Comparison of ENCODE assay signal across 8 cellular contexts in the genomic region with DNA sequence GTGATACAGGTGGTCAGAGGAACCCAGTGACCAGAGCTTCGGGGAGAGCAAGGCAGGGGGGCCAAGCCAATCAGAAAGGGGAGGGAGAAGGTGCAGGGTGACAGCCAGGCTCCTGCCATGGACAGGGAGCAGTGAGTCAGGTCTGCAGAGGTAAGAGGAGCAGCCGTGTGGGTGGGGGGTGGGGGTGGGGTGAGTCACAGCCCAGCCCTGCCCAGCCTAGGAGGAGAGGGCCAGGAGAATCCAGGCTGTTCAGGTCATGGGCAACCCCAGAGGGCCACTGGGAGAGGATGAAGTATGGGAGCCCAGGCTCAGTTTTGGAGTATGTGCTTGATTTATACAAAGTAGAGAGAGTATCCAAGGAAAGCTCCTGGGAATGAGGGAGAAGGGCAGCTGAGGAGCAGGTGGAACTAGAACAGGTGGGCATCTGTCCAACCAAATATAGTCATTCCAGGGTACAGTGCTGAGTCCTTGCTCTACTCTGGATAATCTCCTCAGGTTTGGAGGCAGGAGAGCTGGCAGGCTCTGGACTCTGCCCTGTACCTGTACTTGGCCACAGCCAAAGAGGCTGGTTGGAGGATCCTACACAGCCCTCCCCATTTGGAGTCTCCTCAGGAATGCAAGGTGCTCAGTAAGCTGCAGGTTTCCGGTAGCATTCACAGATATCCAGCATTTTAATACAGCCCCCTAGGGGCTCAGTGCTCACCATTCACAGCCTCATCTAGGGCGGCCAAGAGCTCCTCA. TPM values are rescaled to one million over a fixed set of nuclear protein-coding genes. Genes with fewer than 3 reads are reported as not detected.
DNase-seq lines count a peak whose midpoint lies in the region; ATAC-seq and TF ChIP-seq lines count a peak whose summit lies in the region.

No MANE protein-coding gene starts in this region.

- H3K36me3 ChIP-seq in right atrium auricular region = no peaks in the 10 kb centered on the region

- no peaks in the 10 kb centered on the region for H3K9me3 ChIP-seq in right atrium auricular region

- ATAC-seq in GM21717 (IDR thresholded peaks at IDR 0.05; ENCODE audit: unreplicated experiment) (no peak), HG02970 (IDR thresholded peaks at IDR 0.05; ENCODE audit: low FRiP score, unreplicated experiment) (no peak)

- no peaks in the 10 kb centered on the region for H3K27me3 ChIP-seq in right atrium auricular region

- TF ChIP-seq CTCF in right atrium auricular region (IDR thresholded peaks at IDR 0.05) = no peak

- peaks cover 0 to 72% of the 10 kb centered on the region in 2 donors for H3K4me1 ChIP-seq in right atrium auricular region

- DNase-seq in DMS79 treated with DMSO at 0.1 percent for 48 hours (lab: John Stamatoyannopoulos, UW) (peak; percentile 7), DMS79 (lab: John Stamatoyannopoulos, UW) (no peak), right atrium auricular region (ENCODE audit: low spot score) (no peak), mesenteric fat pad (ENCODE audit: low spot score) (no peak)
- peak; percentile 28 to 44 for DNase-seq in activated CD4-positive, alpha-beta T cell treated with anti-CD3 and anti-CD28 coated beads, Interleukin-2, amount 50 U/mL, for 48 hours
- DNase-seq in stimulated activated CD4-positive, alpha-beta T cell treated with anti-CD3 and anti-CD28 coated beads, Interleukin-2, amount 100 ng/mL, for 24 hours = peak; percentile 32 to 35

- H3K27ac ChIP-seq in right atrium auricular region = peak overlapping the region; percentile 91 to 95

- H3K4me3 ChIP-seq in right atrium auricular region = peak overlapping the region; percentile 65 to 86

RNA-seq across cellular contexts. Expression of a gene that starts 1.6 kb away (rescaled TPM):
- total RNA-seq in right atrium auricular region (10 to 100 TPM; 32.2 to 60.7 TPM), mesenteric fat pad (48.5 TPM)

RNA-seq across cellular contexts. Expression of a gene that starts 15.1 kb away (rescaled TPM):
- total RNA-seq in right atrium auricular region = not detected
- 0.22 TPM for total RNA-seq in mesenteric fat pad

RNA-seq across cellular contexts. Expression of a gene that starts 42.0 kb away (rescaled TPM):
- total RNA-seq in right atrium auricular region (100 to 1,000 TPM in 1 of 2 donors, 10 to 100 TPM in 1; 80.4 to 123 TPM), mesenteric fat pad (49.8 TPM)

RNA-seq across cellular contexts. Expression of a gene that starts 56.8 kb away (rescaled TPM):
- total RNA-seq in right atrium auricular region (10 to 100 TPM; 50.4 to 58.6 TPM), mesenteric fat pad (90.5 TPM)

Comparison
In these comparisons a context has a peak if more than half of its experiments do, and no peak if none do; other contexts are left out.
1. DNase-seq: peak in DMS79 treated with DMSO at 0.1 percent for 48 hours (single experiment), activated CD4-positive, alpha-beta T cell treated with anti-CD3 and anti-CD28 coated beads, Interleukin-2, amount 50 U/mL, for 48 hours (2 of 2) and stimulated activated CD4-positive, alpha-beta T cell treated with anti-CD3 and anti-CD28 coated beads, Interleukin-2, amount 100 ng/mL, for 24 hours (2 of 2); none in DMS79 (single experiment), right atrium auricular region (single experiment) and mesenteric fat pad (single experiment).